15 cellular contexts compared by ENCODE assay signal in the genomic region with DNA sequence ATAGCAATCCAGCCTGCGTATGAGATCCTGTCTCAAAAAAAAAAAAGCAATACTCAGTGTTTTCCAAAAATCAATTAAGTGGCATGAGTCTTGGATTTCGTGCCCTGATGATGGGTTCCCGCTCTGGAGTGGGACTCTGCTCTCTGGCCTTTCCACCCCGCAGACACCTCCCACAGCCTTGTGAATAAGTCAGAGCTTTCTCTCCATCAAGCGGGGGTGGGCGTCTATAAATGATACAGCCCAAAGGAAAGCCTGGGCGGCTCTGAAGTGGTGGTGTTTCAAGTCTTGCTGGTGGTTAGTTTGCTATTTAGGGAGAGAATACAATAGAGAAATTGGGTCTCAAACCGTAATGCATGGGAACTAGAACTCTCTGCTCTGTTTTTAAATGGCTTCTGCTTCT. TPM values are rescaled to one million over a fixed set of nuclear protein-coding genes. Genes with fewer than 3 reads are reported as not detected.
DNase-seq lines count a peak whose midpoint lies in the region; TF ChIP-seq lines count a peak whose summit lies in the region.
"Had no signal": no experiment of that assay in that cellular context is flagged by ENCODE, and none has a peak within 500 bp of the region (broad histone marks: within the 10 kb centered on the region; RNA-seq: fewer than 3 reads in every experiment).

No MANE protein-coding gene starts in this region.

- H3K4me1 ChIP-seq in BLaER1 treated with 17β-estradiol and CSF1 and Interleukin-3, amounts not matched to agents 10 nM and 100 nM, result peaks cover 79 to 96% (median 82%) of the 10 kb centered on the region in 10 experiments
- no peaks in the 10 kb centered on the region for H3K4me1 ChIP-seq in right atrium auricular region
- H3K4me1 ChIP-seq: BE2C had no signal

- peak overlapping the region in 1 of 11 experiments; percentile 25; a peak in 1 of 22 replicates for H3K9ac ChIP-seq in BLaER1 treated with 17β-estradiol and CSF1 and Interleukin-3, amounts not matched to agents 10 nM and 100 nM
- no peak overlapping the region for H3K9ac ChIP-seq in SU-DHL-6 (ENCODE audit: low read length)

- H3K27me3 ChIP-seq in BLaER1 treated with 17β-estradiol and CSF1 and Interleukin-3, amounts not matched to agents 10 nM and 100 nM, result no peaks in the 10 kb centered on the region
- H3K27me3 ChIP-seq in SU-DHL-6 (ENCODE audit: low read length), result no peaks in the 10 kb centered on the region
- H3K27me3 ChIP-seq in right atrium auricular region, result no peaks in the 10 kb centered on the region
- H3K27me3 ChIP-seq: BE2C, cardiac muscle cell, MG63 had no signal

- H3K4me2 ChIP-seq in BLaER1 treated with 17β-estradiol and CSF1 and Interleukin-3, amounts not matched to agents 10 nM and 100 nM, result peak overlapping the region; percentile 18 to 98 (median 81); a peak in 20 of 22 replicates
- peak overlapping the region; percentile 61 for H3K4me2 ChIP-seq in SU-DHL-6 (ENCODE audit: low read depth, low read length, poor library complexity, severe bottlenecking)

- no peaks in the 10 kb centered on the region for H3K9me3 ChIP-seq in BLaER1 treated with 17β-estradiol and CSF1 and Interleukin-3, amounts not matched to agents 10 nM and 100 nM (replicated peaks in 1 of 11)
- no peaks in the 10 kb centered on the region for H3K9me3 ChIP-seq in SU-DHL-6 (ENCODE audit: insufficient read depth, low read length)
- H3K9me3 ChIP-seq in right atrium auricular region, result no peaks in the 10 kb centered on the region
- H3K9me3 ChIP-seq: BE2C, MG63 had no signal

- H3K36me3 ChIP-seq in BLaER1 treated with 17β-estradiol and CSF1 and Interleukin-3, amounts not matched to agents 10 nM and 100 nM, result no peaks in the 10 kb centered on the region
- H3K36me3 ChIP-seq in SU-DHL-6 (ENCODE audit: low read length), result no peaks in the 10 kb centered on the region
- H3K36me3 ChIP-seq in right atrium auricular region, result no peaks in the 10 kb centered on the region
- H3K36me3 ChIP-seq: BE2C, cardiac muscle cell, MG63 had no signal

- no peaks in the 10 kb centered on the region for H3K79me2 ChIP-seq in SU-DHL-6 (ENCODE audit: insufficient read depth, low read length)

- H3F3A ChIP-seq in SU-DHL-6 (ENCODE audit: insufficient read depth), result peaks cover 30% of the 10 kb centered on the region

- DNase-seq in activated naive CD4-positive, alpha-beta T cell treated with anti-CD3 and anti-CD28 coated beads, Interleukin-2, amount 50 U/mL, for 16 hours, result peak; percentile 76
- peak; percentile 50 to 51 for DNase-seq in stimulated activated CD4-positive, alpha-beta T cell treated with anti-CD3 and anti-CD28 coated beads, Interleukin-2, amount 100 ng/mL, for 48 hours
- DNase-seq in SIG-M5 treated with dmso at 0.1 percent for 504 hours (lab: John Stamatoyannopoulos, UW; ENCODE audit: unreplicated experiment), result no peak
- no peak for DNase-seq in medulla oblongata (ENCODE audit: extremely low spot score)
- DNase-seq in superior temporal gyrus (ENCODE audit: extremely low spot score), result no peak
- no peak for DNase-seq in right atrium auricular region (ENCODE audit: low spot score)
- DNase-seq: BE2C, EL, left cardiac atrium, MG63, NCI-H2171, SW 1271 had no signal

- no peaks in the 10 kb centered on the region for H3K9me2 ChIP-seq in SU-DHL-6 (replicated peaks; ENCODE audit: insufficient read depth, low read length)

- TF ChIP-seq CTCF in SU-DHL-6 (IDR thresholded peaks at IDR 0.05; ENCODE audit: insufficient read depth, low read length, poor library complexity, severe bottlenecking), result no peak
- TF ChIP-seq CTCF in right atrium auricular region (IDR thresholded peaks at IDR 0.05), result no peak

- H4K20me1 ChIP-seq in BLaER1 treated with 17β-estradiol and CSF1 and Interleukin-3, amounts not matched to agents 10 nM and 100 nM, result no peaks in the 10 kb centered on the region
- no peaks in the 10 kb centered on the region for H4K20me1 ChIP-seq in SU-DHL-6 (ENCODE audit: low read depth, low read length)

- no peak overlapping the region for H2AFZ ChIP-seq in SU-DHL-6 (ENCODE audit: low read depth, low read length, severe bottlenecking)

- peak overlapping the region in 4 of 11 experiments; percentile 4 to 84 (median 72); a peak in 6 of 22 replicates for H3K27ac ChIP-seq in BLaER1 treated with 17β-estradiol and CSF1 and Interleukin-3, amounts not matched to agents 10 nM and 100 nM
- peak overlapping the region; percentile 88 for H3K27ac ChIP-seq in SU-DHL-6 (ENCODE audit: low read depth, low read length)
- no peak overlapping the region for H3K27ac ChIP-seq in right atrium auricular region
- H3K27ac ChIP-seq: cardiac muscle cell had no signal

- no peak overlapping the region for H3K4me3 ChIP-seq in BLaER1 treated with 17β-estradiol and CSF1 and Interleukin-3, amounts not matched to agents 10 nM and 100 nM
- H3K4me3 ChIP-seq in SU-DHL-6 (ENCODE audit: insufficient read depth, low read length, poor library complexity, severe bottlenecking) (no peak overlapping the region), right atrium auricular region (no peak overlapping the region)
- H3K4me3 ChIP-seq: cardiac muscle cell, MG63 had no signal

RNA-seq across cellular contexts. Expression of a gene that starts 52.5 kb away (rescaled TPM):
- 1 to 10 TPM; 2.0 to 3.2 TPM for total RNA-seq in right atrium auricular region
- total RNA-seq: cardiac muscle cell had no signal

Comparison
In these comparisons a context has a peak if more than half of its experiments do, and no peak if none do; other contexts are left out.
1. DNase-seq: peak in activated naive CD4-positive, alpha-beta T cell treated with anti-CD3 and anti-CD28 coated beads, Interleukin-2, amount 50 U/mL, for 16 hours (single experiment) and stimulated activated CD4-positive, alpha-beta T cell treated with anti-CD3 and anti-CD28 coated beads, Interleukin-2, amount 100 ng/mL, for 48 hours (2 of 2); none in SIG-M5 treated with dmso at 0.1 percent for 504 hours (single experiment), medulla oblongata (single experiment), superior temporal gyrus (single experiment) and right atrium auricular region (single experiment).